In genomic region chr13:100403675-100404074, GRCh38 we compare ENCODE assay signal across 29 cellular contexts.
"Had no signal": no experiment of that assay in that cellular context is flagged by ENCODE, and none has a peak within 500 bp of the region (broad histone marks: within the 10 kb centered on the region; RNA-seq: fewer than 3 reads in every experiment).

No MANE protein-coding gene starts in this region.

- H3K4me1 ChIP-seq: colonic mucosa, esophagus squamous epithelium, prostate gland, right atrium auricular region, suprapubic skin, vagina had no signal

- H3K4me3 ChIP-seq: colonic mucosa, esophagus squamous epithelium, lung, mucosa of descending colon, prostate gland, right atrium auricular region, smooth muscle cell, suprapubic skin, vagina had no signal

- H3K27ac ChIP-seq: colonic mucosa, esophagus squamous epithelium, prostate gland, right atrium auricular region, suprapubic skin, vagina had no signal

- H3K36me3 ChIP-seq: colonic mucosa, prostate gland, right atrium auricular region had no signal

- H3K27ac Mint-ChIP-seq: dendritic cell treated with granulocyte-macrophage colony-stimulating factor and Interleukin-4, amounts not matched to agents 40 ng/mL and 50 ng/mL, for 4 days; memory B cell; naive B cell; natural killer cell treated with Interleukin-12 subunit alpha and Interleukin-12 subunit beta and Interleukin-15 and Interleukin-18, amount 100 ng/mL, for 72 hours had no signal

- H3K27me3 ChIP-seq: colonic mucosa, esophagus squamous epithelium, right atrium auricular region, suprapubic skin, vagina had no signal

- DNase-seq: colonic mucosa; effector CD8-positive, alpha-beta T cell; erythroblast; esophagus squamous epithelium; foreskin melanocyte; glutamatergic neuron; hypothalamus; kidney; mucosa of descending colon; naive B cell; stimulated activated CD4-positive, alpha-beta T cell treated with anti-CD3 and anti-CD28 coated beads, Interleukin-12 subunit alpha, Interleukin-12 subunit beta, amount 100 ng/mL, for 4 hours; stimulated activated CD4-positive, alpha-beta T cell treated with anti-CD3 and anti-CD28 coated beads, Interleukin-1b, Interleukin-23, amount 100 ng/mL, for 48 hours; stimulated activated CD4-positive, alpha-beta T cell treated with anti-CD3 and anti-CD28 coated beads, Interleukin-4, amount 100 ng/mL, for 1 hour; stimulated activated CD8-positive, alpha-beta memory T cell treated with anti-CD3 and anti-CD28 coated beads, Interleukin-4, amount 100 ng/mL, for 48 hours; stimulated activated naive CD4-positive, alpha-beta T cell; stimulated activated naive CD8-positive, alpha-beta T cell treated with anti-CD3 and anti-CD28 coated beads, Interleukin-15, amount 100 ng/mL, for 72 hours; trophoblast cell had no signal

- ATAC-seq: left lobe of liver; mucosa of descending colon; natural killer cell treated with Interleukin-12 subunit alpha and Interleukin-12 subunit beta and Interleukin-15 and Interleukin-18, amount 100 ng/mL, for 72 hours; sciatic nerve; stimulated activated naive CD8-positive, alpha-beta T cell treated with anti-CD3 and anti-CD28 coated beads, Interleukin-15, amount 100 ng/mL, for 72 hours had no signal

- H3K27me3 Mint-ChIP-seq: dendritic cell treated with granulocyte-macrophage colony-stimulating factor and Interleukin-4, amounts not matched to agents 40 ng/mL and 50 ng/mL, for 4 days; memory B cell; naive B cell; natural killer cell treated with Interleukin-12 subunit alpha and Interleukin-12 subunit beta and Interleukin-15 and Interleukin-18, amount 100 ng/mL, for 72 hours; stimulated activated naive CD8-positive, alpha-beta T cell treated with anti-CD3 and anti-CD28 coated beads, Interleukin-15, amount 100 ng/mL, for 72 hours had no signal

- H3K4me3 Mint-ChIP-seq: dendritic cell treated with granulocyte-macrophage colony-stimulating factor and Interleukin-4, amounts not matched to agents 40 ng/mL and 50 ng/mL, for 4 days; memory B cell; naive B cell; natural killer cell treated with Interleukin-12 subunit alpha and Interleukin-12 subunit beta and Interleukin-15 and Interleukin-18, amount 100 ng/mL, for 72 hours; neural crest cell; stimulated activated naive CD8-positive, alpha-beta T cell treated with anti-CD3 and anti-CD28 coated beads, Interleukin-15, amount 100 ng/mL, for 72 hours had no signal

- H3K4me2 ChIP-seq: smooth muscle cell had no signal

- H3K4me1 Mint-ChIP-seq: memory B cell; naive B cell; stimulated activated naive CD8-positive, alpha-beta T cell treated with anti-CD3 and anti-CD28 coated beads, Interleukin-15, amount 100 ng/mL, for 72 hours had no signal

- H3K9me3 ChIP-seq: prostate gland had no signal
